Comparison of ENCODE assay signal across 8 cellular contexts in the genomic region with DNA sequence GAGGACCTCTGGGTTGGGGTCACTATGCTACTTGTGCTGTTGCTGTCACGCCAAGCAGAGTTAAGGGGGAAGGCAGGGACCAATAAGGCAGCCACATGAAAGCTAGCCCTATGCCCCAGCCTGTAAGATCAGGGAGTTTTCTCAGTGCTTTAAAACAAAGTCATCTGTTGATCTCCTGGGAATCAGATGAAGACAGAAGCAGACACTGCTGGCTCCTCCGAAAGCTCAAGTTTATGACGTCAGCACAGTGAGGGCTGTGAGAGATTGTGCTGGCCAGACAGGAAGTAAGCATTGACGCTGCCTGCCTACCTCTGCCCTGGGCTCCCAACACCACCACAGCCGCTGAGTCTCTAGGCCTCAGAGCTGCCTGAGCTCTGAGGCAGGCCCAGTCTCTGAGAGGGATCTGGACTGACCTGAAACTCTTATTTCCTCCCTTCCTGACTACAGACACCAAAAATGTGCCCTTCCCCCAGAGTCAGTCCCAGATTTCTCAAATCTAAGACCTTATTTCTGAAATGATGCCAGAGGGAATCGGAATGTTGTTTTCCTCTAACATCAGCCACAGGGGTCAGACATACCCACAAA.
DNase-seq lines count a peak whose midpoint lies in the region; ATAC-seq and TF ChIP-seq lines count a peak whose summit lies in the region.

No MANE protein-coding gene starts in this region.

- TF ChIP-seq CTCF in esophagus squamous epithelium (IDR thresholded peaks at IDR 0.05) (no peak), progenitor cell of endocrine pancreas (IDR thresholded peaks at IDR 0.05; ENCODE audit: unreplicated experiment) (no peak), vagina (IDR thresholded peaks at IDR 0.05) (no peak)

- H3K27me3 Mint-ChIP-seq in CD4-positive, alpha-beta memory T cell: no peaks in the 10 kb centered on the region
- no peaks in the 10 kb centered on the region for H3K27me3 Mint-ChIP-seq in activated CD8-positive, alpha-beta memory T cell treated with anti-CD3 and anti-CD28 coated beads, Interleukin-2, amount 10 ng/mL, durations not matched to agents 7 days and 5 days
- H3K27me3 Mint-ChIP-seq in progenitor cell of endocrine pancreas: peaks cover 11% of the 10 kb centered on the region

- no peaks in the 10 kb centered on the region for H3K9me3 Mint-ChIP-seq in CD4-positive, alpha-beta memory T cell
- no peaks in the 10 kb centered on the region for H3K9me3 Mint-ChIP-seq in activated CD8-positive, alpha-beta memory T cell treated with anti-CD3 and anti-CD28 coated beads, Interleukin-2, amount 10 ng/mL, durations not matched to agents 7 days and 5 days (ENCODE audit: low read depth)
- no peaks in the 10 kb centered on the region for H3K9me3 Mint-ChIP-seq in progenitor cell of endocrine pancreas (ENCODE audit: low read depth)

- CTCF ChIA-PET in CD4-positive, alpha-beta memory T cell (lab: Charles Lee; ENCODE audit: partially characterized antibody): no interaction called here
- CTCF ChIA-PET in activated CD8-positive, alpha-beta memory T cell treated with anti-CD3 and anti-CD28 coated beads, Interleukin-2, amount 10 ng/mL, durations not matched to agents 7 days and 5 days (lab: Charles Lee): interaction anchor here (1.0 to 1.2 kb wide), 3 partner anchors 9 to 187 kb away, joined by 3 to 4 read pairs (median 3); no protein-coding TSS in a partner anchor

- H3K36me3 ChIP-seq in CD4-positive, alpha-beta memory T cell (ENCODE audit: insufficient read depth, low read length): no peaks in the 10 kb centered on the region
- no peaks in the 10 kb centered on the region for H3K36me3 ChIP-seq in esophagus squamous epithelium
- no peaks in the 10 kb centered on the region for H3K36me3 ChIP-seq in vagina

- H3K27ac Mint-ChIP-seq in CD4-positive, alpha-beta memory T cell: peak overlapping the region; percentile 63 to 88 (median 82)
- H3K27ac Mint-ChIP-seq in activated CD8-positive, alpha-beta memory T cell treated with anti-CD3 and anti-CD28 coated beads, Interleukin-2, amount 10 ng/mL, durations not matched to agents 7 days and 5 days: peak overlapping the region; percentile 77
- H3K27ac Mint-ChIP-seq in progenitor cell of endocrine pancreas: peak overlapping the region; percentile 57

- peak; percentile 48 to 84 (median 60) for DNase-seq in CD4-positive, alpha-beta memory T cell
- peak; percentile 87 for DNase-seq in activated CD8-positive, alpha-beta memory T cell treated with anti-CD3 and anti-CD28 coated beads, Interleukin-2, amount 10 ng/mL, durations not matched to agents 7 days and 5 days
- DNase-seq in esophagus squamous epithelium (lab: John Stamatoyannopoulos, UW): no peak
- no peak for DNase-seq in progenitor cell of endocrine pancreas (ENCODE audit: low spot score, unreplicated experiment)
- no peak for DNase-seq in vagina (ENCODE audit: extremely low spot score in 2 of 2)
- no peak for DNase-seq in DMS79 (lab: John Stamatoyannopoulos, UW)
- DNase-seq in inferior parietal cortex (ENCODE audit: extremely low spot score): no peak

- TF ChIP-seq POLR2A in esophagus squamous epithelium (IDR thresholded peaks at IDR 0.05) (no peak), vagina (IDR thresholded peaks at IDR 0.05) (no peak)

- WGBS in esophagus squamous epithelium, 2 donors: 40 to 55% methylated on average over 3 to 6 of the region's 6 CpGs

- POLR2A ChIA-PET in CD4-positive, alpha-beta memory T cell (lab: Charles Lee; ENCODE audit: partially characterized antibody): no interaction called here

- intact Hi-C loops in CD4-positive, alpha-beta memory T cell (cut with micrococcal nuclease): no loop called here
- intact Hi-C loops in esophagus squamous epithelium (cut with DNase I): no loop called here
- intact Hi-C loops in vagina (cut with DNase I): no loop called here

- no peaks in the 10 kb centered on the region for H3K27me3 ChIP-seq in CD4-positive, alpha-beta memory T cell (ENCODE audit: insufficient read depth, low read length)
- H3K27me3 ChIP-seq in esophagus squamous epithelium (no peaks in the 10 kb centered on the region), vagina (no peaks in the 10 kb centered on the region)

- H3K4me3 Mint-ChIP-seq in CD4-positive, alpha-beta memory T cell: peak overlapping the region in 4 of 8 donors; percentile 7 to 33 (median 14)
- no peak overlapping the region for H3K4me3 Mint-ChIP-seq in activated CD8-positive, alpha-beta memory T cell treated with anti-CD3 and anti-CD28 coated beads, Interleukin-2, amount 10 ng/mL, durations not matched to agents 7 days and 5 days
- H3K4me3 Mint-ChIP-seq in progenitor cell of endocrine pancreas (ENCODE audit: low read depth): no peak overlapping the region

- H3K27ac ChIP-seq in CD4-positive, alpha-beta memory T cell (ENCODE audit: low read depth, low read length): no peak overlapping the region
- peak overlapping the region in 3 of 4 donors; percentile 49 to 83 (median 63) for H3K27ac ChIP-seq in esophagus squamous epithelium
- H3K27ac ChIP-seq in vagina: peak overlapping the region; percentile 74

- H3K4me1 ChIP-seq in CD4-positive, alpha-beta memory T cell (ENCODE audit: insufficient read depth, low read length): peaks cover 10% of the 10 kb centered on the region
- H3K4me1 ChIP-seq in esophagus squamous epithelium (peaks cover 4 to 23% (median 20%) of the 10 kb centered on the region in 3 donors), vagina (peaks cover 13% of the 10 kb centered on the region)

- peaks cover 10 to 23% (median 14%) of the 10 kb centered on the region in 4 donors for H3K4me1 Mint-ChIP-seq in CD4-positive, alpha-beta memory T cell
- peaks cover 42% of the 10 kb centered on the region for H3K4me1 Mint-ChIP-seq in activated CD8-positive, alpha-beta memory T cell treated with anti-CD3 and anti-CD28 coated beads, Interleukin-2, amount 10 ng/mL, durations not matched to agents 7 days and 5 days
- peaks cover 1% of the 10 kb centered on the region for H3K4me1 Mint-ChIP-seq in progenitor cell of endocrine pancreas (ENCODE audit: low read depth)

- H3K9me3 ChIP-seq in CD4-positive, alpha-beta memory T cell (ENCODE audit: control insufficient read depth in 1 of 2, low read length in 2 of 2): no peaks in the 10 kb centered on the region
- H3K9me3 ChIP-seq in esophagus squamous epithelium: no peaks in the 10 kb centered on the region
- H3K9me3 ChIP-seq in vagina: no peaks in the 10 kb centered on the region

- peaks cover 0 to 6% of the 10 kb centered on the region in 2 donors for H3K36me3 Mint-ChIP-seq in CD4-positive, alpha-beta memory T cell
- H3K36me3 Mint-ChIP-seq in activated CD8-positive, alpha-beta memory T cell treated with anti-CD3 and anti-CD28 coated beads, Interleukin-2, amount 10 ng/mL, durations not matched to agents 7 days and 5 days: peaks cover 11% of the 10 kb centered on the region
- H3K36me3 Mint-ChIP-seq in progenitor cell of endocrine pancreas (ENCODE audit: insufficient read depth): no peaks in the 10 kb centered on the region

- H3K4me3 ChIP-seq in CD4-positive, alpha-beta memory T cell (ENCODE audit: low read length in 2 of 2): no peak overlapping the region
- H3K4me3 ChIP-seq in esophagus squamous epithelium (no peak overlapping the region), vagina (no peak overlapping the region)

- ATAC-seq in HG03457 (IDR thresholded peaks at IDR 0.05; ENCODE audit: unreplicated experiment): peak; percentile 84
- ATAC-seq in activated CD8-positive, alpha-beta memory T cell treated with anti-CD3 and anti-CD28 coated beads, Interleukin-2, amount 10 ng/mL, durations not matched to agents 7 days and 5 days: peak; percentile 98

Comparison
In these comparisons a context has a peak if more than half of its experiments do, and no peak if none do; other contexts are left out.
1. DNase-seq: peak in CD4-positive, alpha-beta memory T cell (5 of 5) and activated CD8-positive, alpha-beta memory T cell treated with anti-CD3 and anti-CD28 coated beads, Interleukin-2, amount 10 ng/mL, durations not matched to agents 7 days and 5 days (single experiment); none in esophagus squamous epithelium (single experiment), progenitor cell of endocrine pancreas (single experiment), vagina (0 of 2), DMS79 (single experiment) and inferior parietal cortex (single experiment).
2. Peak in every context shown above with its lines, with median percentiles within 50 percentile points of each other: H3K27ac Mint-ChIP-seq.